ENCODE assay signal across 36 cellular contexts in the genomic region with DNA sequence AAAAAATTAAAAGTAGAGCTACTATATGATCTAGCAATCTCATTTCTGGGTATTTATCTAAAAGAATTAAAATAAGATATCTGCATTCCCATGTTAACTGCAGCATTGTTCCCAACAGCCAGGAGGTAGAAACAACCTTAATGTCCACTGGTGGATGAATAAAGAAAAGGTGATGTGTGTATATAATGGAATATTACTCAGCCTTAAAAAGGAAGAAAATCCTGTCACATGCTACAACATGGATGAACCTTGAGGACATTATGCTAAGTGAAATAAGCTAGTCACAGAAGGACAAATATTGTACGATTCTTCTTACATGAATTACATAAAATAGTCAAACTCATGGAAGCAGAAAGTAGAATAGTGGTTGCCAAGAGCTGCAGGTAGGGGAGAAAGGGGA.
"Had no signal": no experiment of that assay in that cellular context is flagged by ENCODE, and none has a peak within 500 bp of the region (broad histone marks: within the 10 kb centered on the region; RNA-seq: fewer than 3 reads in every experiment).

No MANE protein-coding gene starts in this region.

- H3K27me3 ChIP-seq: MG63 had no signal

- H3K4me3 ChIP-seq: MG63 had no signal

- H3K36me3 ChIP-seq: MG63 had no signal

- DNase-seq: Kasumi-1, MG63, MM.1S, MV-4-11, NCI-H1048, NCI-H1092, NCI-H1092 treated with DMSO at 0.1 percent for 48 hours, NCI-H1105, NCI-H1105 treated with DMSO at 0.1 percent for 48 hours, NCI-H1417, NCI-H1417 treated with DMSO at 0.1 percent for 48 hours, NCI-H1436, NCI-H1436 treated with DMSO at 0.1 percent for 48 hours, NCI-H146, NCI-H1694, NCI-H1694 treated with DMSO at 0.1 percent for 48 hours, NCI-H187, NCI-H187 treated with DMSO at 0.1 percent for 48 hours, NCI-H1930, NCI-H2029, NCI-H2029 treated with DMSO at 0.1 percent for 48 hours, NCI-H2081, NCI-H2081 treated with DMSO at 0.1 percent for 48 hours, NCI-H2107, NCI-H2171, NCI-H2171 treated with DMSO at 0.1 percent for 48 hours, NCI-H2227 treated with DMSO at 0.1 percent for 48 hours, NCI-H226, NCI-H345, NCI-H446, NCI-H446 treated with DMSO at 0.1 percent for 48 hours, NCI-H510A, NCI-H510A treated with DMSO at 0.1 percent for 48 hours, NCI-H524, NCI-H524 treated with DMSO at 0.1 percent for 48 hours, NCI-H526 had no signal

- H3K9me3 ChIP-seq: MG63 had no signal
